1 cellular context compared by ENCODE assay signal in the genomic region with DNA sequence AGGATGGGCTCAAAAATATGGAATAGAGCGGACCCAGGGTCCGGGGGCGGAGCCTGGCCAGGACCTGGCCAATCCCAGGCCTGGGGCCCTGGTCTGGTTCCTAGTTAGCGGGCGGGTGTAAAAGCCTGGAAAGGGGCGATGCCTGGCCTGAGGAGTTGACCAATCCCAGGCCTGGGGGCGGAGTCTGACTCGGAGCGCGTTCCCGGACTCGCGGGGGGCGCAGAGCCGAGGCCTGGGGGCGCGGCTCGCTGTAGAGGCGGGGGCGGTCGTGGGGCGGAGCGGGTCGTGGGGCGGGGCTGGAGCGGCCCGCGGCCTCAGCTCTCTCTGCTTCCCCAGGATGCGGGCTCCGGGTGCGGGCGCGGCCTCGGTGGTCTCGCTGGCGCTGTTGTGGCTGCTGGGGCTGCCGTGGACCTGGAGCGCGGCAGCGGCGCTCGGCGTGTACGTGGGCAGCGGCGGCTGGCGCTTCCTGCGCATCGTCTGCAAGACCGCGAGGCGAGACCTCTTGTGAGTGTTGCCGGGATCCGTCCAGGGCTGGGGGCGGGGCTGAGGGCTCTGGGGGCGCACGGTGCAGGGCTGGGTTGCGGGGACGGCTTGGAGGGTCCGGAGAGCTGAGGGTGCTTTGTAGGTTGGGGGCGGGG.
A peak's percentile ranks its signal among the peaks of the same experiment; 100 is the strongest.
TF ChIP-seq lines count a peak whose summit lies in the region.

A gene (plus strand): TSS at position 321 of the 638 bp plus-strand sequence. CDS start 17 bp downstream, at position 338.

TF ChIP-seq in H1, 55 proteins besides CTCF, POLR2A, EP300 and RAD21:
- no peak for TF ChIP-seq YY1 (IDR thresholded peaks at IDR 0.05; ENCODE audit: low read depth, low read length)
- TF ChIP-seq BRCA1 (IDR thresholded peaks at IDR 0.05; ENCODE audit: low read depth, low read length), result no peak
- peak; percentile 79; the same call in 1 of the 2 replicates for TF ChIP-seq EGR1 (IDR thresholded peaks at IDR 0.05; ENCODE audit: borderline replicate concordance, low read depth, low read length)
- no peak for TF ChIP-seq RNF2 (IDR thresholded peaks at IDR 0.05; ENCODE audit: borderline replicate concordance, low read depth, low read length, missing control alignments, poor library complexity, severe bottlenecking)
- peak; percentile 77 for TF ChIP-seq CREB1 (IDR thresholded peaks at IDR 0.05)
- TF ChIP-seq SIN3A (conservative IDR thresholded peaks at IDR 0.05 in 1 of 2, IDR thresholded peaks at IDR 0.05 in 1 of 2; ENCODE audit: low read depth in 1 of 2, low read length in 2 of 2), result peak in 1 of 2 experiments; percentile 52; a peak in 2 of 4 replicates
- TF ChIP-seq TAF7 (optimal IDR thresholded peaks at IDR 0.05; ENCODE audit: borderline replicate concordance, low read depth, low read length), result no peak
- TF ChIP-seq, protein P1, sequence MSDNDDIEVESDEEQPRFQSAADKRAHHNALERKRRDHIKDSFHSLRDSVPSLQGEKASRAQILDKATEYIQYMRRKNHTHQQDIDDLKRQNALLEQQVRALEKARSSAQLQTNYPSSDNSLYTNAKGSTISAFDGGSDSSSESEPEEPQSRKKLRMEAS (IDR thresholded peaks at IDR 0.05), result peak; percentile 36; the same call in 1 of the 2 replicates
- no peak for TF ChIP-seq RXRA (IDR thresholded peaks at IDR 0.05; ENCODE audit: insufficient read depth, low read depth, low read length)
- peak; percentile 5; the same call in 1 of the 2 replicates for TF ChIP-seq SUZ12 (IDR thresholded peaks at IDR 0.05; ENCODE audit: low read length)
- peak; percentile 85 for TF ChIP-seq KDM4A (IDR thresholded peaks at IDR 0.05; ENCODE audit: low read depth, low read length, severe bottlenecking)
- TF ChIP-seq CTBP2 (IDR thresholded peaks at IDR 0.05; ENCODE audit: borderline replicate concordance, insufficient read depth, insufficient read length, low read length), result no peak
- TF ChIP-seq, protein P2, sequence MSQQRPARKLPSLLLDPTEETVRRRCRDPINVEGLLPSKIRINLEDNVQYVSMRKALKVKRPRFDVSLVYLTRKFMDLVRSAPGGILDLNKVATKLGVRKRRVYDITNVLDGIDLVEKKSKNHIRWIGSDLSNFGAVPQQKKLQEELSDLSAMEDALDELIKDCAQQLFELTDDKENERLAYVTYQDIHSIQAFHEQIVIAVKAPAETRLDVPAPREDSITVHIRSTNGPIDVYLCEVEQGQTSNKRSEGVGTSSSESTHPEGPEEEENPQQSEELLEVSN (IDR thresholded peaks at IDR 0.05), result no peak
- no peak for TF ChIP-seq TCF12 (IDR thresholded peaks at IDR 0.05; ENCODE audit: low read depth, low read length)
- TF ChIP-seq TBP (IDR thresholded peaks at IDR 0.05; ENCODE audit: low read depth, low read length), result peak; percentile 25; the same call in 1 of the 2 replicates
- no peak for TF ChIP-seq MAFK (IDR thresholded peaks at IDR 0.05; ENCODE audit: low read depth, low read length)
- no peak for TF ChIP-seq ZNF274 (IDR thresholded peaks at IDR 0.05; ENCODE audit: borderline replicate concordance, extremely low read depth, low read length)
- TF ChIP-seq CBX8 (IDR thresholded peaks at IDR 0.05; ENCODE audit: borderline replicate concordance, low read depth, low read length), result no peak
- no peak for TF ChIP-seq SIX5 (IDR thresholded peaks at IDR 0.05; ENCODE audit: low read depth, low read length)
- TF ChIP-seq, protein P3, sequence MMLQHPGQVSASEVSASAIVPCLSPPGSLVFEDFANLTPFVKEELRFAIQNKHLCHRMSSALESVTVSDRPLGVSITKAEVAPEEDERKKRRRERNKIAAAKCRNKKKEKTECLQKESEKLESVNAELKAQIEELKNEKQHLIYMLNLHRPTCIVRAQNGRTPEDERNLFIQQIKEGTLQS (IDR thresholded peaks at IDR 0.05; ENCODE audit: insufficient read depth, low read depth, low read length), result no peak
- peak; percentile 43 for TF ChIP-seq TAF1 (IDR thresholded peaks at IDR 0.05; ENCODE audit: low read depth, low read length)
- peak; percentile 82 for TF ChIP-seq BACH1 (IDR thresholded peaks at IDR 0.05; ENCODE audit: low read length)
- peak; percentile 65 for TF ChIP-seq PHF8 (conservative IDR thresholded peaks at IDR 0.05; ENCODE audit: low read depth, low read length)
- no peak for TF ChIP-seq SP2 (IDR thresholded peaks at IDR 0.05; ENCODE audit: low read length)
- TF ChIP-seq HDAC2 (IDR thresholded peaks at IDR 0.05; ENCODE audit: borderline replicate concordance in 1 of 2, low read depth in 2 of 2, low read length in 2 of 2), result peak; percentile 81; a peak in 2 of 4 replicates
- peak; percentile 78; the same call in 1 of the 2 replicates for TF ChIP-seq SP1 (IDR thresholded peaks at IDR 0.05; ENCODE audit: low read depth, low read length)
- TF ChIP-seq CHD1 (IDR thresholded peaks at IDR 0.05; ENCODE audit: low read depth, low read length), result no peak
- TF ChIP-seq NANOG (IDR thresholded peaks at IDR 0.05; ENCODE audit: insufficient read depth, low read depth, low read length, poor library complexity, severe bottlenecking), result no peak
- peak; percentile 22 for TF ChIP-seq ASH2L (IDR thresholded peaks at IDR 0.05; ENCODE audit: low read length)
- TF ChIP-seq GTF2F1 (IDR thresholded peaks at IDR 0.05; ENCODE audit: borderline replicate concordance, low read depth, low read length), result no peak
- TF ChIP-seq POU5F1 (IDR thresholded peaks at IDR 0.05; ENCODE audit: low read depth, low read length), result no peak
- TF ChIP-seq SRF (IDR thresholded peaks at IDR 0.05; ENCODE audit: low read depth, low read length), result no peak
- no peak for TF ChIP-seq GABPA (IDR thresholded peaks at IDR 0.05; ENCODE audit: borderline replicate concordance, insufficient read depth, low read length)
- no peak for TF ChIP-seq SIRT6 (IDR thresholded peaks at IDR 0.05; ENCODE audit: low read length)
- TF ChIP-seq TEAD4 (IDR thresholded peaks at IDR 0.05; ENCODE audit: low read depth, low read length), result no peak
TF ChIP-seq in H1: peak in this region for 13.
